ENCODE assay signal across 8 cellular contexts in the genomic region with DNA sequence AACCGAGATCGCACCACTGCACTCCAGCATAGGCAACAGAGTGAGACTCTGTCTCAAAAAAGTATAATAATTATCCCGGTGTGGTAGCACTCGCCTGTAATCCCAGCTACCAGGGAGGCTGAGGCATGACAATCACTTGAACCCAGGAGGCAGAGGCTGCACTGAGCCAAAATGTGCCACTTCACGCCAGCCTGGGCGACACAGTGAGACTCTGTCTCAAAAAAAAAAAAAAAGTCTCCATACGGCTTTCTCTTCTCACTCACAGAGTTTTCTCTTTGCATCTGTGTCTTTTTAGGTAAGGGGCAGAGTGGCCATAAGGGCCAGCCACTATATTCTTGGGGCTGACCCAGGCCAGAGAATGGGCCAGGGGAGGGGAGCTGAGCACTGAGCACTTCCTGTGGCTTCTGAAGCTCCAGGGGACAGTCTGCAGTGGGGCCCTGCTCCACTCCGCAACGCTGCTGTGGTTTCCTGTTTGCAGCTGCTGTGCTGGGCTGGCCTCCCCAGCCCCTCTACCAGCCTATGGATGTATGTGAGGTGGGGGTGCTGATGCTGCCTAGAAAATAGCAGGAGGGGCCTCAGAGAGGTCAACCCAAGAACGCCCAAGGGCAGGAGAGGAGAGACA. TPM values are rescaled to one million over a fixed set of nuclear protein-coding genes. Genes with fewer than 3 reads are reported as not detected.
DNase-seq lines count a peak whose midpoint lies in the region; ATAC-seq and TF ChIP-seq lines count a peak whose summit lies in the region.

No MANE protein-coding gene starts in this region.

- peaks cover 96% of the 10 kb centered on the region for H3K36me3 Mint-ChIP-seq in activated T-cell treated with anti-CD3 and anti-CD28 coated beads, Interleukin-2, amount 50 U/mL, for 24 hours (ENCODE audit: low read depth)
- H3K36me3 Mint-ChIP-seq in naive thymus-derived CD4-positive, alpha-beta T cell: peaks cover 10 to 57% (median 40%) of the 10 kb centered on the region in 5 donors

- no peaks in the 10 kb centered on the region for H4K20me1 ChIP-seq in KMS-11 (ENCODE audit: insufficient read depth)

- H3K4me1 ChIP-seq in KMS-11 (ENCODE audit: low read depth, poor library complexity, severe bottlenecking): peaks cover 21% of the 10 kb centered on the region
- peaks cover 23 to 33% of the 10 kb centered on the region in 2 donors for H3K4me1 ChIP-seq in naive thymus-derived CD4-positive, alpha-beta T cell (ENCODE audit: control insufficient read depth in 2 of 2, insufficient read depth in 2 of 2, low read length in 2 of 2)

- no peaks in the 10 kb centered on the region for H3K27me3 Mint-ChIP-seq in activated T-cell treated with anti-CD3 and anti-CD28 coated beads, Interleukin-2, amount 50 U/mL, for 24 hours
- no peaks in the 10 kb centered on the region for H3K27me3 Mint-ChIP-seq in naive thymus-derived CD4-positive, alpha-beta T cell

- H3K27ac ChIP-seq in KMS-11: peak overlapping the region; percentile 28; the same call in 1 of the 2 replicates
- H3K27ac ChIP-seq in naive thymus-derived CD4-positive, alpha-beta T cell (ENCODE audit: low read depth, low read length): peak overlapping the region; percentile 64

- peak overlapping the region; percentile 60 for H3K4me3 Mint-ChIP-seq in activated T-cell treated with anti-CD3 and anti-CD28 coated beads, Interleukin-2, amount 50 U/mL, for 24 hours
- peak overlapping the region; percentile 79 to 89 (median 82) for H3K4me3 Mint-ChIP-seq in naive thymus-derived CD4-positive, alpha-beta T cell

- H3K36me3 ChIP-seq in KMS-11 (ENCODE audit: insufficient read depth): no peaks in the 10 kb centered on the region
- H3K36me3 ChIP-seq in naive thymus-derived CD4-positive, alpha-beta T cell (ENCODE audit: control insufficient read depth in 2 of 3, insufficient read depth in 3 of 3, low read length in 3 of 3): peaks cover 4 to 78% (median 6%) of the 10 kb centered on the region in 3 experiments

- peak; percentile 7 for DNase-seq in EH (ENCODE audit: low read depth)
- peak; percentile 67 for DNase-seq in activated T-cell treated with anti-CD3 and anti-CD28 coated beads, Interleukin-2, amount 50 U/mL, for 24 hours
- DNase-seq in naive thymus-derived CD4-positive, alpha-beta T cell: peak in 8 of 9 donors; percentile 28 to 48 (median 46)
- DNase-seq in DMS114 treated with DMSO at 0.1 percent for 48 hours (lab: John Stamatoyannopoulos, UW; ENCODE audit: unreplicated experiment): no peak
- no peak for DNase-seq in NCI-H82 (lab: John Stamatoyannopoulos, UW)
- no peak for DNase-seq in D341Med (ENCODE audit: low spot score)

- intact Hi-C loops in naive thymus-derived CD4-positive, alpha-beta T cell (cut with micrococcal nuclease): loop anchor here (1.0 to 2.0 kb wide), 2 partner anchors 15 to 16 kb away; a partner anchor contains a TSS

- ATAC-seq in naive thymus-derived CD4-positive, alpha-beta T cell: peak; percentile 88
- no peak for ATAC-seq in HG03097 (IDR thresholded peaks at IDR 0.05; ENCODE audit: low FRiP score, unreplicated experiment)

- H3K9me3 Mint-ChIP-seq in activated T-cell treated with anti-CD3 and anti-CD28 coated beads, Interleukin-2, amount 50 U/mL, for 24 hours: no peaks in the 10 kb centered on the region
- no peaks in the 10 kb centered on the region for H3K9me3 Mint-ChIP-seq in naive thymus-derived CD4-positive, alpha-beta T cell

- H3K4me1 Mint-ChIP-seq in activated T-cell treated with anti-CD3 and anti-CD28 coated beads, Interleukin-2, amount 50 U/mL, for 24 hours (ENCODE audit: low read depth): peaks cover 51% of the 10 kb centered on the region
- peaks cover 21 to 57% (median 48%) of the 10 kb centered on the region in 7 donors for H3K4me1 Mint-ChIP-seq in naive thymus-derived CD4-positive, alpha-beta T cell

- H3K4me3 ChIP-seq in KMS-11 (IDR thresholded peaks at IDR 0.05; ENCODE audit: insufficient read depth, low read depth, low read length): no peak overlapping the region
- H3K4me3 ChIP-seq in naive thymus-derived CD4-positive, alpha-beta T cell (ENCODE audit: low read length): peak overlapping the region; percentile 1

- POLR2A ChIA-PET in naive thymus-derived CD4-positive, alpha-beta T cell (lab: Charles Lee): interaction anchor here (0.5 to 6.7 kb wide), 12 partner anchors 12 to 429 kb away, joined by 3 to 74 read pairs (median 3); a partner anchor contains a TSS

- peak overlapping the region; percentile 33; the same call in 1 of the 2 replicates for H3K9ac ChIP-seq in KMS-11

- H3K27ac Mint-ChIP-seq in activated T-cell treated with anti-CD3 and anti-CD28 coated beads, Interleukin-2, amount 50 U/mL, for 24 hours: peak overlapping the region; percentile 95
- H3K27ac Mint-ChIP-seq in naive thymus-derived CD4-positive, alpha-beta T cell: peak overlapping the region; percentile 91 to 98 (median 95)

- no peaks in the 10 kb centered on the region for H3K27me3 ChIP-seq in KMS-11 (ENCODE audit: insufficient read depth, low read depth)
- no peaks in the 10 kb centered on the region for H3K27me3 ChIP-seq in naive thymus-derived CD4-positive, alpha-beta T cell (ENCODE audit: control insufficient read depth in 2 of 2, insufficient read depth in 2 of 2, low read length in 2 of 2)

- H3K9me3 ChIP-seq in naive thymus-derived CD4-positive, alpha-beta T cell (ENCODE audit: control insufficient read depth in 2 of 3, low read length in 3 of 3): no peaks in the 10 kb centered on the region

- H3K4me2 ChIP-seq in KMS-11: peak overlapping the region; percentile 73

- TF ChIP-seq CTCF in KMS-11 (conservative IDR thresholded peaks at IDR 0.05; ENCODE audit: low read depth, low read length): no peak

- H3K79me2 ChIP-seq in KMS-11 (ENCODE audit: insufficient read depth, low read depth): no peaks in the 10 kb centered on the region

- H2AFZ ChIP-seq in KMS-11 (ENCODE audit: low read depth): peak overlapping the region; percentile 75

- CTCF ChIA-PET in naive thymus-derived CD4-positive, alpha-beta T cell (lab: Charles Lee): interaction anchor here (0.6 to 2.5 kb wide), 4 partner anchors 15 to 104 kb away, joined by 3 to 15 read pairs (median 4); a partner anchor contains a TSS

RNA-seq across cellular contexts. Expression of a gene that starts 16.2 kb away (rescaled TPM):
- 10 to 100 TPM; 28.3 to 80.7 (median 29.7) TPM for total RNA-seq in naive thymus-derived CD4-positive, alpha-beta T cell
- 10 to 100 TPM; 11.0 to 13.7 TPM for polyA plus RNA-seq in naive thymus-derived CD4-positive, alpha-beta T cell

RNA-seq across cellular contexts. Expression of a gene that starts 24.3 kb away (rescaled TPM):
- total RNA-seq in naive thymus-derived CD4-positive, alpha-beta T cell: 100 to 1,000 TPM in 1 of 5 experiments, 10 to 100 TPM in 4; 47.9 to 100 (median 53.1) TPM
- polyA plus RNA-seq in naive thymus-derived CD4-positive, alpha-beta T cell: 100 to 1,000 TPM; 104 to 153 TPM

RNA-seq across cellular contexts. Expression of a gene that starts 56.4 kb away (rescaled TPM):
- total RNA-seq in naive thymus-derived CD4-positive, alpha-beta T cell: 10 to 100 TPM; 35.6 to 44.3 (median 40.7) TPM
- 10 to 100 TPM; 32.1 to 37.7 TPM for polyA plus RNA-seq in naive thymus-derived CD4-positive, alpha-beta T cell

Comparison
In these comparisons a context has a peak if more than half of its experiments do, and no peak if none do; other contexts are left out.
1. DNase-seq: peak in EH (single experiment), activated T-cell treated with anti-CD3 and anti-CD28 coated beads, Interleukin-2, amount 50 U/mL, for 24 hours (single experiment) and naive thymus-derived CD4-positive, alpha-beta T cell (8 of 9); none in DMS114 treated with DMSO at 0.1 percent for 48 hours (single experiment), NCI-H82 (single experiment) and D341Med (single experiment).